ENCODE assay signal across 8 cellular contexts in genomic region chr17:75979705-75980187, GRCh38. TPM values are rescaled to one million over a fixed set of nuclear protein-coding genes. Genes with fewer than 3 reads are reported as not detected.
DNase-seq lines count a peak whose midpoint lies in the region; ATAC-seq and TF ChIP-seq lines count a peak whose summit lies in the region.

No MANE protein-coding gene starts in this region.

- ATAC-seq in GM21723 (IDR thresholded peaks at IDR 0.05; ENCODE audit: unreplicated experiment) (peak; percentile 18), RWPE2 (ENCODE audit: low read depth) (peak; percentile 37), omental fat pad (ENCODE audit: low FRiP score) (peak; percentile 18), GM18519 (IDR thresholded peaks at IDR 0.05; ENCODE audit: low FRiP score, unreplicated experiment) (no peak)

- H3K27ac ChIP-seq in RWPE2 (ENCODE audit: poor library complexity, severe bottlenecking) = peak overlapping the region; percentile 75
- peak overlapping the region; percentile 98 to 99 (median 98) for H3K27ac ChIP-seq in esophagus squamous epithelium

- H3K9me3 ChIP-seq in RWPE2 (ENCODE audit: severe bottlenecking) (no peaks in the 10 kb centered on the region), esophagus squamous epithelium (no peaks in the 10 kb centered on the region)

- 0 to 2% methylated on average over 8 to 15 of the region's 19 CpGs for WGBS in esophagus squamous epithelium, 2 donors

- TF ChIP-seq POLR2A in esophagus squamous epithelium (IDR thresholded peaks at IDR 0.05) = no peak

- no peaks in the 10 kb centered on the region for H3K36me3 ChIP-seq in BJ (ENCODE audit: control insufficient read depth, insufficient read depth, low read length)
- H3K36me3 ChIP-seq in RWPE2 (ENCODE audit: low read depth) = 0 out of 2 replicates have a peak, but pooled peaks cover 3% of the 10 kb centered on the region
- H3K36me3 ChIP-seq in esophagus squamous epithelium = no peaks in the 10 kb centered on the region

- peak overlapping the region; percentile 71 for H3K4me3 ChIP-seq in BJ (ENCODE audit: low read depth, low read length)
- peak overlapping the region; percentile 61 for H3K4me3 ChIP-seq in RWPE2 (ENCODE audit: severe bottlenecking)
- H3K4me3 ChIP-seq in esophagus squamous epithelium = peak overlapping the region; percentile 76 to 88 (median 86)

- H3K27me3 ChIP-seq in BJ (ENCODE audit: control insufficient read depth, insufficient read depth, low read length) (no peaks in the 10 kb centered on the region), RWPE2 (ENCODE audit: insufficient read depth, poor library complexity, severe bottlenecking) (no peaks in the 10 kb centered on the region), esophagus squamous epithelium (no peaks in the 10 kb centered on the region)

- H3K4me1 ChIP-seq in RWPE2 (ENCODE audit: insufficient read depth, poor library complexity, severe bottlenecking) = peaks cover 13% of the 10 kb centered on the region
- H3K4me1 ChIP-seq in esophagus squamous epithelium = peaks cover 22 to 87% (median 57%) of the 10 kb centered on the region in 3 donors

- CTCF ChIA-PET in BJ (lab: Yijun Ruan, JAX) = interaction anchor here (0.6 to 1.5 kb wide), 2 partner anchors 9 to 25 kb away, joined by 4 read pairs; no protein-coding TSS in a partner anchor

- intact Hi-C loops in esophagus squamous epithelium (cut with DNase I) = no loop called here

- POLR2A ChIA-PET in BJ (lab: Charles Lee) = no interaction called here

- DNase-seq in BJ (ENCODE audit: low read depth) (no peak), RWPE2 (ENCODE audit: low spot score) (no peak), esophagus squamous epithelium (lab: John Stamatoyannopoulos, UW) (no peak), omental fat pad (ENCODE audit: low spot score) (no peak), NCI-H1417 treated with DMSO at 0.1 percent for 48 hours (lab: John Stamatoyannopoulos, UW) (no peak), kidney tubule cell (ENCODE audit: low spot score) (no peak)

- TF ChIP-seq CTCF in BJ (IDR thresholded peaks at IDR 0.05; ENCODE audit: insufficient read depth, low read depth, low read length) = no peak
- TF ChIP-seq CTCF in RWPE2 (IDR thresholded peaks at IDR 0.05; ENCODE audit: poor library complexity, severe bottlenecking) = no peak
- TF ChIP-seq CTCF in esophagus squamous epithelium (IDR thresholded peaks at IDR 0.05) = no peak
- TF ChIP-seq CTCF in omental fat pad (IDR thresholded peaks at IDR 0.05) = no peak

RNA-seq across cellular contexts. Expression of gene TEN1, which starts 0.7 kb away (rescaled TPM):
- polyA plus RNA-seq in BJ (2011; rRNA removed) = 17.5 and 25.6 TPM in 2 replicates
- polyA minus RNA-seq in BJ (2011; rRNA and poly(A)+ RNA removed) = 9.4 and 17.3 TPM in 2 replicates
- total RNA-seq in esophagus squamous epithelium (10 to 100 TPM; 24.6 to 40.6 (median 26.2) TPM), omental fat pad (10 to 100 TPM; 17.5 to 28.6 (median 19.9) TPM)

RNA-seq across cellular contexts. Expression of gene ACOX1, which starts 0.8 kb away (rescaled TPM):
- 32.1 and 33.6 TPM in 2 replicates for polyA plus RNA-seq in BJ (2011; rRNA removed)
- polyA minus RNA-seq in BJ (2011; rRNA and poly(A)+ RNA removed) = 58.5 and 86.0 TPM in 2 replicates
- total RNA-seq in esophagus squamous epithelium (10 to 100 TPM; 46.9 to 73.3 (median 62.3) TPM), omental fat pad (100 to 1,000 TPM in 3 of 4 donors, 10 to 100 TPM in 1; 63.7 to 176 (median 123) TPM)

RNA-seq across cellular contexts. Expression of gene CDK3, which starts 20.9 kb away (rescaled TPM):
- 3.7 and 5.6 TPM in 2 replicates for polyA plus RNA-seq in BJ (2011; rRNA removed)
- 0.72 and 1.6 TPM in 2 replicates for polyA minus RNA-seq in BJ (2011; rRNA and poly(A)+ RNA removed)
- total RNA-seq in esophagus squamous epithelium (1 to 10 TPM; 2.4 to 6.6 (median 3.6) TPM), omental fat pad (1 to 10 TPM; 5.0 to 8.0 (median 5.8) TPM)

RNA-seq across cellular contexts. Expression of gene FBF1, which starts 38.9 kb away (rescaled TPM):
- polyA plus RNA-seq in BJ (2011; rRNA removed) = 3.4 and 4.8 TPM in 2 replicates
- 2.9 and 4.3 TPM in 2 replicates for polyA minus RNA-seq in BJ (2011; rRNA and poly(A)+ RNA removed)
- total RNA-seq in esophagus squamous epithelium (10 to 100 TPM; 13.9 to 18.3 (median 15.5) TPM), omental fat pad (1 to 10 TPM; 4.7 to 8.8 (median 7.0) TPM)

RNA-seq across cellular contexts. Expression of gene EVPL, which starts 47.4 kb away (rescaled TPM):
- polyA plus RNA-seq in BJ (2011; rRNA removed) = not detected in 2 replicates
- polyA minus RNA-seq in BJ (2011; rRNA and poly(A)+ RNA removed) = not detected in 2 replicates
- total RNA-seq in esophagus squamous epithelium = 100 to 1,000 TPM; 132 to 604 (median 223) TPM
- 1 to 10 TPM in 3 of 4 donors, under 1 TPM in 1; 0.47 to 3.7 (median 1.4) TPM for total RNA-seq in omental fat pad
